Comparison of ENCODE assay signal across 8 cellular contexts in the genomic region with DNA sequence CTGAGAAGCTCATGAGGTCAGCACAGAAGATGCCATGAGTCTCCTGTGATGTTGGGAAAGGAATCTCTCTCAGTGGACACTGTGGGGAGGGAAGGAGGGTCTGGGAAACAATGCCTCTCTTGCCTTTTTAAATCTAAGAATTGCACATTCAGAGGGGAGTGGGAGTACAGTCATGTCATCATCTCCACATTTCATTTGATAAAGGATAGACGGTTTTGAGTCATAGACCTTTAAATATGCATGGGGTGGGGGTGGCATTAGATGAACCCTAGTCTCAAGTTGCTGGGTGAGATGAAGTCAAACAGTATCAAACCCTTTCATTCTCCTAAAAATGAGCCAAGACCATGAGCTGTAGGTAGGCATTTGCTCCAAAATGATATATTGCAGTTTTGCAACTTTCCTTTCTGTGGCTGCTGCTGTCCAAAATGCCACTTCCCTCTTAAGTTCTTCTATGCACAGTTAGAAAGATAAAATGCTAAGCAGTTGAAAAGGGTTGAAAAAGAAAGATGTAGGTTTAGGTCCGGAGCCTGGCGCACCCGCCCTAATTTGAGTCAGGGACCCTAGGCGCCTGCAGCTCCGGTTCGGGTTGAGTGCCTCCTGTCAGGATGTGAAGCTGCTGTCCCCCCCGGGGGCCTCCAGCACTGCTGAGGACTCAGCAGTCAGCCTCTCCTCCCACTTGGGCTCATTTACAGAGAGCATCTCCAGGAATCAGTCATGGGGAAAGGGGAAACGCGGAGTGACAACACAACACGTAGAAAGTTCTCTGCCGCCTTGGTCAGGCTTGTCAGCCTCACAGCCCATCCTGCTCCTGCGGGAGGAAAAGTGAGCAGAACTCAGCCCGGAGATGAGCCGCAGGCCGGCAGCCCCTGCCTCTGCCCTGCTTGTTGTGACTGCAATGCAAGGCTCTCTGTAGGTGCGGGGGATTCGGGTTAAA.
A peak's percentile ranks its signal among the peaks of the same experiment; 100 is the strongest.
DNase-seq lines count a peak whose midpoint lies in the region; ATAC-seq and TF ChIP-seq lines count a peak whose summit lies in the region.

No MANE protein-coding gene starts in this region.

- no peak for TF ChIP-seq CTCF in MCF 10A (IDR thresholded peaks at IDR 0.05; ENCODE audit: unreplicated experiment)
- TF ChIP-seq CTCF in mammary epithelial cell (conservative IDR thresholded peaks at IDR 0.05 in 1 of 2, IDR thresholded peaks at IDR 0.05 in 1 of 2; ENCODE audit: extremely low read depth in 1 of 2, insufficient read depth in 1 of 2, low read depth in 1 of 2, low read length in 2 of 2), result no peak
- no peak for TF ChIP-seq CTCF in SK-N-SH (IDR thresholded peaks at IDR 0.05)

- CTCF ChIA-PET in MCF 10A (lab: Yijun Ruan, JAX) (no interaction called here), mammary epithelial cell (lab: Charles Lee; ENCODE audit: low non-redundant PET) (no interaction called here), SK-N-SH (lab: Yijun Ruan, JAX) (no interaction called here)

- no peaks in the 10 kb centered on the region for H3K27me3 Mint-ChIP-seq in MCF 10A (ENCODE audit: insufficient read depth, unreplicated experiment)
- H3K27me3 Mint-ChIP-seq in stimulated activated naive CD8-positive, alpha-beta T cell treated with anti-CD3 and anti-CD28 coated beads, Interleukin-15, amount 100 ng/mL, for 72 hours, result no peaks in the 10 kb centered on the region

- in situ Hi-C loops in mammary epithelial cell (cut with MboI; ENCODE audit: low sequenced_read_pairs in 2 of 2), result no loop called here

- no peak overlapping the region for H2AFZ ChIP-seq in mammary epithelial cell (ENCODE audit: low read depth, low read length)
- H2AFZ ChIP-seq in SK-N-SH (ENCODE audit: low read depth), result peak overlapping the region; percentile 99

- POLR2A ChIA-PET in MCF 10A (lab: Yijun Ruan, JAX) (interaction anchor here (0.8 kb wide), 1 partner anchor 468 kb away, joined by 3 read pairs; no protein-coding TSS in a partner anchor), SK-N-SH (lab: Yijun Ruan, JAX) (no interaction called here)

- peak; percentile 85 for ATAC-seq in stimulated activated naive CD8-positive, alpha-beta T cell treated with anti-CD3 and anti-CD28 coated beads, Interleukin-15, amount 100 ng/mL, for 72 hours

- DNase-seq in MCF 10A (ENCODE audit: unreplicated experiment) (no peak), mammary epithelial cell (no peak), SK-N-SH (no peak), adipocyte (ENCODE audit: low read depth) (peak; percentile 17), medulla oblongata (ENCODE audit: extremely low spot score) (peak; percentile 37), NCI-H128 (lab: John Stamatoyannopoulos, UW; ENCODE audit: unreplicated experiment) (no peak), NCI-H2196 treated with DMSO at 0.1 percent for 48 hours (lab: John Stamatoyannopoulos, UW; ENCODE audit: unreplicated experiment) (no peak)
- DNase-seq in stimulated activated naive CD8-positive, alpha-beta T cell treated with anti-CD3 and anti-CD28 coated beads, Interleukin-15, amount 100 ng/mL, for 72 hours, result peak; percentile 42 to 53

- no peaks in the 10 kb centered on the region for H3K27me3 ChIP-seq in mammary epithelial cell (ENCODE audit: insufficient read depth, low read length)
- H3K27me3 ChIP-seq in SK-N-SH (ENCODE audit: insufficient read depth), result no peaks in the 10 kb centered on the region
- H3K27me3 ChIP-seq in adipocyte (replicated peaks; ENCODE audit: control insufficient read depth, insufficient read depth, low read length), result no peaks in the 10 kb centered on the region

- no peak overlapping the region for H3K27ac Mint-ChIP-seq in MCF 10A (ENCODE audit: low read depth, unreplicated experiment)
- peak overlapping the region; percentile 93 to 95 for H3K27ac Mint-ChIP-seq in stimulated activated naive CD8-positive, alpha-beta T cell treated with anti-CD3 and anti-CD28 coated beads, Interleukin-15, amount 100 ng/mL, for 72 hours

- no peaks in the 10 kb centered on the region for H3K36me3 Mint-ChIP-seq in MCF 10A (ENCODE audit: insufficient read depth, unreplicated experiment)

- H3K4me1 ChIP-seq in mammary epithelial cell (ENCODE audit: insufficient read depth, low read length), result peaks cover 19% of the 10 kb centered on the region
- peaks cover 4 to 11% of the 10 kb centered on the region in 2 experiments; a peak in 2 of 4 replicates for H3K4me1 ChIP-seq in SK-N-SH (ENCODE audit: control insufficient read depth in 1 of 2, insufficient read depth in 2 of 2, low read depth in 1 of 2, low read length in 1 of 2)
- H3K4me1 ChIP-seq in adipocyte (ENCODE audit: control insufficient read depth, insufficient read depth, low read length), result peaks cover 21% of the 10 kb centered on the region

- dilution Hi-C loops in mammary epithelial cell (cut with HindIII; ENCODE audit: low sequenced_read_pairs), result no loop called here

- H3K4me3 ChIP-seq in mammary epithelial cell (replicated peaks in 1 of 3; ENCODE audit: insufficient read depth in 1 of 3, low read depth in 2 of 3, low read length in 3 of 3), result no peak overlapping the region
- peak overlapping the region; percentile 38 to 65; a peak in 3 of 4 replicates for H3K4me3 ChIP-seq in SK-N-SH (ENCODE audit: low read depth in 2 of 2, low read length in 1 of 2)
- peak overlapping the region; percentile 72 for H3K4me3 ChIP-seq in adipocyte (ENCODE audit: low read length)

- H3F3A ChIP-seq in SK-N-SH (replicated peaks; ENCODE audit: insufficient read depth), result no peaks in the 10 kb centered on the region

- no peaks in the 10 kb centered on the region for H3K9me3 ChIP-seq in mammary epithelial cell (replicated peaks; ENCODE audit: insufficient read depth, low read length)
- H3K9me3 ChIP-seq in SK-N-SH, result no peaks in the 10 kb centered on the region
- H3K9me3 ChIP-seq in adipocyte (ENCODE audit: control insufficient read depth, low read length), result no peaks in the 10 kb centered on the region

- intact Hi-C loops in MCF 10A (cut with micrococcal nuclease), result loop anchor here (10.0 kb wide), 1 partner anchor 436 kb away; no protein-coding TSS in a partner anchor
- intact Hi-C loops in mammary epithelial cell (cut with micrococcal nuclease), result loop anchor here (5.0 to 10.0 kb wide), 2 partner anchors 79 to 316 kb away; no protein-coding TSS in a partner anchor

- H3K4me2 ChIP-seq in mammary epithelial cell (ENCODE audit: insufficient read depth, low read depth, low read length) (no peak overlapping the region), SK-N-SH (peak overlapping the region; percentile 95)

- WGBS in mammary epithelial cell (ENCODE audit: low coverage, missing lambda C conversion rate), result 89% methylated on average over 16 of the region's 18 CpGs
- WGBS in SK-N-SH (ENCODE audit: low lambda C conversion rate), result 8% methylated on average over 15 of the region's 18 CpGs

- BruUV-seq in MCF 10A (replicated peaks; lab: Mats Ljungman, UMichigan) (no TSS peak), mammary epithelial cell (replicated peaks; lab: Mats Ljungman, UMichigan) (no TSS peak)

- no peaks in the 10 kb centered on the region for H3K4me1 Mint-ChIP-seq in MCF 10A (ENCODE audit: insufficient read depth, unreplicated experiment)
- peaks cover 55% of the 10 kb centered on the region for H3K4me1 Mint-ChIP-seq in stimulated activated naive CD8-positive, alpha-beta T cell treated with anti-CD3 and anti-CD28 coated beads, Interleukin-15, amount 100 ng/mL, for 72 hours

- no peaks in the 10 kb centered on the region for H3K79me2 ChIP-seq in mammary epithelial cell (ENCODE audit: insufficient read depth, low read length)
- H3K79me2 ChIP-seq in SK-N-SH (ENCODE audit: insufficient read depth), result no peaks in the 10 kb centered on the region

- H3K9me3 Mint-ChIP-seq in MCF 10A (ENCODE audit: unreplicated experiment), result no peaks in the 10 kb centered on the region
- no peaks in the 10 kb centered on the region for H3K9me3 Mint-ChIP-seq in stimulated activated naive CD8-positive, alpha-beta T cell treated with anti-CD3 and anti-CD28 coated beads, Interleukin-15, amount 100 ng/mL, for 72 hours

- H4K20me1 ChIP-seq in mammary epithelial cell (ENCODE audit: insufficient read depth, low read length) (no peaks in the 10 kb centered on the region), SK-N-SH (ENCODE audit: insufficient read depth) (no peaks in the 10 kb centered on the region)

- no peak for TF ChIP-seq RAD21 in SK-N-SH (IDR thresholded peaks at IDR 0.05; ENCODE audit: low read length)

- no peak for TF ChIP-seq EP300 in SK-N-SH (IDR thresholded peaks at IDR 0.05; ENCODE audit: borderline replicate concordance in 1 of 2, low read depth in 1 of 2, low read length in 1 of 2)

- no peaks in the 10 kb centered on the region for H3K9me2 ChIP-seq in SK-N-SH

- no peaks in the 10 kb centered on the region for H3K36me3 ChIP-seq in mammary epithelial cell (ENCODE audit: insufficient read depth, low read length)
- H3K36me3 ChIP-seq in SK-N-SH (replicated peaks in 1 of 2; ENCODE audit: control insufficient read depth in 1 of 2, insufficient read depth in 2 of 2, low read length in 1 of 2), result no peaks in the 10 kb centered on the region
- H3K36me3 ChIP-seq in adipocyte (ENCODE audit: control insufficient read depth, insufficient read depth, low read length, severe bottlenecking), result no peaks in the 10 kb centered on the region

- peak overlapping the region; percentile 64 for H3K4me3 Mint-ChIP-seq in MCF 10A (ENCODE audit: unreplicated experiment)
- H3K4me3 Mint-ChIP-seq in stimulated activated naive CD8-positive, alpha-beta T cell treated with anti-CD3 and anti-CD28 coated beads, Interleukin-15, amount 100 ng/mL, for 72 hours, result peak overlapping the region; percentile 78 to 88

- H3K9ac ChIP-seq in mammary epithelial cell (ENCODE audit: insufficient read depth, low read length) (no peak overlapping the region), SK-N-SH (peak overlapping the region; percentile 72), adipocyte (ENCODE audit: low read length) (peak overlapping the region; percentile 53)

- H3K27ac ChIP-seq in mammary epithelial cell (ENCODE audit: insufficient read depth, low read depth, low read length) (no peak overlapping the region), SK-N-SH (ENCODE audit: low read depth in 2 of 2, low read length in 1 of 2) (peak overlapping the region in 1 of 2 experiments; percentile 63; a peak in 2 of 4 replicates)

TF ChIP-seq in SK-N-SH, 30 proteins besides CTCF, POLR2A, EP300 and RAD21 (continues in another document):
- TF ChIP-seq, protein P1, sequence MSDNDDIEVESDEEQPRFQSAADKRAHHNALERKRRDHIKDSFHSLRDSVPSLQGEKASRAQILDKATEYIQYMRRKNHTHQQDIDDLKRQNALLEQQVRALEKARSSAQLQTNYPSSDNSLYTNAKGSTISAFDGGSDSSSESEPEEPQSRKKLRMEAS (IDR thresholded peaks at IDR 0.05; ENCODE audit: low read depth), result peak; percentile 30; the same call in 1 of the 2 replicates
- TF ChIP-seq ELF1 (IDR thresholded peaks at IDR 0.05), result no peak

Comparison
In these comparisons a context has a peak if more than half of its experiments do, and no peak if none do; other contexts are left out.
1. DNase-seq: peak in adipocyte (single experiment), medulla oblongata (single experiment) and stimulated activated naive CD8-positive, alpha-beta T cell treated with anti-CD3 and anti-CD28 coated beads, Interleukin-15, amount 100 ng/mL, for 72 hours (2 of 2); none in MCF 10A (single experiment), mammary epithelial cell (single experiment), SK-N-SH (single experiment), NCI-H128 (single experiment) and NCI-H2196 treated with DMSO at 0.1 percent for 48 hours (single experiment).
2. H3K4me3 ChIP-seq: peak in SK-N-SH (2 of 2) and adipocyte (single experiment); none in mammary epithelial cell (0 of 3).